ENCODE assay signal across 18 cellular contexts in genomic region chr17:8069587-8069860, GRCh38. TPM values are rescaled to one million over a fixed set of nuclear protein-coding genes. Genes with fewer than 3 reads are reported as not detected.
"Had no signal": no experiment of that assay in that cellular context is flagged by ENCODE, and none has a peak within 500 bp of the region (broad histone marks: within the 10 kb centered on the region; RNA-seq: fewer than 3 reads in every experiment).

No MANE protein-coding gene starts in this region.

- FAIRE-seq: islet of Langerhans had no signal

- H3K27ac ChIP-seq: body of pancreas had no signal

- H3K4me3 ChIP-seq: body of pancreas, coronary artery had no signal

- ATAC-seq: body of pancreas; stimulated activated naive CD8-positive, alpha-beta T cell treated with anti-CD3 and anti-CD28 coated beads, Interleukin-15, Interleukin-2, amounts not matched to agents 100 U/mL and 50 U/mL, for 24 hours had no signal

- DNase-seq: activated B cell treated with CpG ODN at 0.5 μM for 24 hours; activated CD4-positive, alpha-beta T cell treated with anti-CD3 and anti-CD28 coated beads, Interleukin-2, amount 10 ng/mL, durations not matched to agents 24 days and 14 days; activated CD8-positive, alpha-beta memory T cell treated with anti-CD3 and anti-CD28 coated beads for 24 hours; activated naive CD8-positive, alpha-beta T cell treated with anti-CD3 and anti-CD28 coated beads for 36 hours; amygdala; caudate nucleus; effector CD8-positive, alpha-beta T cell; natural killer cell; retina; stimulated activated CD4-positive, alpha-beta T cell treated with anti-CD3 and anti-CD28 coated beads, Interleukin-15, amount 100 ng/mL, for 24 hours; stimulated activated CD4-positive, alpha-beta T cell treated with anti-CD3 and anti-CD28 coated beads, Interleukin-4, amount 100 ng/mL, for 1 hour; stimulated activated naive CD8-positive, alpha-beta T cell treated with anti-CD3 and anti-CD28 coated beads, Interleukin-15, Interleukin-2, amounts not matched to agents 100 U/mL and 50 U/mL, for 24 hours had no signal

- H3K9me3 ChIP-seq: body of pancreas had no signal

RNA-seq across cellular contexts. Expression of gene ALOX12B, which starts 18.0 kb away (rescaled TPM):
- total RNA-seq: body of pancreas; T-helper 2 cell treated with Interferon-gamma antibody and Interleukin-4, amounts not matched to agents 100 ng/mL and 5 ng/mL, for 36 hours had no signal

RNA-seq across cellular contexts. Expression of gene ALOX15B, which starts 30.7 kb away (rescaled TPM):
- total RNA-seq: activated B cell treated with CpG ODN at 0.5 μM for 24 hours; activated CD4-positive, alpha-beta T cell treated with anti-CD3 and anti-CD28 coated beads, Interleukin-2, amount 10 ng/mL, durations not matched to agents 24 days and 14 days; natural killer cell; T-helper 2 cell treated with Interferon-gamma antibody and Interleukin-4, amounts not matched to agents 100 ng/mL and 5 ng/mL, for 36 hours had no signal

RNA-seq across cellular contexts. Expression of gene ALOXE3, which starts 48.8 kb away (rescaled TPM):
- total RNA-seq: activated B cell treated with CpG ODN at 0.5 μM for 24 hours; activated CD4-positive, alpha-beta T cell treated with anti-CD3 and anti-CD28 coated beads, Interleukin-2, amount 10 ng/mL, durations not matched to agents 24 days and 14 days; body of pancreas; epithelial cell of proximal tubule; mucosa of gallbladder; natural killer cell; T-helper 2 cell treated with Interferon-gamma antibody and Interleukin-4, amounts not matched to agents 100 ng/mL and 5 ng/mL, for 36 hours had no signal

RNA-seq across cellular contexts. Expression of gene HES7, which starts 54.4 kb away (rescaled TPM):
- total RNA-seq: body of pancreas had no signal
